8 cellular contexts compared by ENCODE assay signal in genomic region chrX:130173190-130173895, GRCh38. TPM values are rescaled to one million over a fixed set of nuclear protein-coding genes. Genes with fewer than 3 reads are reported as not detected.
A peak's percentile ranks its signal among the peaks of the same experiment; 100 is the strongest.
DNase-seq lines count a peak whose midpoint lies in the region; ATAC-seq and TF ChIP-seq lines count a peak whose summit lies in the region.

No MANE protein-coding gene starts in this region.

- no peaks in the 10 kb centered on the region for H3K36me3 Mint-ChIP-seq in natural killer cell

- peak overlapping the region; percentile 90 to 95 for H3K27ac Mint-ChIP-seq in natural killer cell

- peak overlapping the region; percentile 43 for H3K27ac ChIP-seq in effector memory CD4-positive, alpha-beta T cell (ENCODE audit: insufficient read depth, low read length, poor library complexity, severe bottlenecking)

- no peaks in the 10 kb centered on the region for H3K9me3 ChIP-seq in effector memory CD4-positive, alpha-beta T cell (ENCODE audit: control insufficient read depth, low read length)

- DNase-seq in Right ventricle myocardium inferior (ENCODE audit: missing footprints) = no peak
- no peak for DNase-seq in cardiac septum (ENCODE audit: low spot score)
- DNase-seq in SW480 (ENCODE audit: low spot score) = peak; percentile 16
- no peak for DNase-seq in effector memory CD4-positive, alpha-beta T cell
- DNase-seq in natural killer cell = peak; percentile 22
- DNase-seq in NCI-H524 (lab: John Stamatoyannopoulos, UW) = no peak
- no peak for DNase-seq in NCI-H2029 (lab: John Stamatoyannopoulos, UW)

- no peaks in the 10 kb centered on the region for H3K9me3 Mint-ChIP-seq in natural killer cell

- peak; percentile 67 for ATAC-seq in Right ventricle myocardium inferior
- peak; percentile 40 for ATAC-seq in HG03095 (IDR thresholded peaks at IDR 0.05; ENCODE audit: unreplicated experiment)
- ATAC-seq in natural killer cell = peak; percentile 37 to 52 (median 38)

- H3K36me3 ChIP-seq in effector memory CD4-positive, alpha-beta T cell (ENCODE audit: control insufficient read depth, insufficient read depth, low read length) = no peaks in the 10 kb centered on the region

- peak overlapping the region; percentile 56 for H3K4me3 ChIP-seq in effector memory CD4-positive, alpha-beta T cell (ENCODE audit: insufficient read depth, low read depth, low read length, poor library complexity, severe bottlenecking)

- no peaks in the 10 kb centered on the region for H3K27me3 Mint-ChIP-seq in natural killer cell (ENCODE audit: low read depth in 2 of 2)

- H3K27me3 ChIP-seq in effector memory CD4-positive, alpha-beta T cell (replicated peaks; ENCODE audit: control insufficient read depth, insufficient read depth, low read length, poor library complexity, severe bottlenecking) = no peaks in the 10 kb centered on the region

- TF ChIP-seq CTCF in natural killer cell (IDR thresholded peaks at IDR 0.05) = no peak

- H3K4me1 ChIP-seq in effector memory CD4-positive, alpha-beta T cell (ENCODE audit: control insufficient read depth, insufficient read depth, low read length, poor library complexity, severe bottlenecking) = peaks cover 9% of the 10 kb centered on the region

- peaks cover 33 to 47% of the 10 kb centered on the region in 2 donors for H3K4me1 Mint-ChIP-seq in natural killer cell

- intact Hi-C loops in Right ventricle myocardium inferior (cut with DNase I) = no loop called here
- intact Hi-C loops in cardiac septum (cut with DNase I) = loop anchor here (5.0 to 10.0 kb wide), 2 partner anchors 51 to 269 kb away; partner anchors contain the start of gene UTP14A
- intact Hi-C loops in natural killer cell (cut with micrococcal nuclease) = loop anchor here (5.0 kb wide), 1 partner anchor 91 kb away; no protein-coding TSS in a partner anchor

- peak overlapping the region; percentile 88 for H3K4me3 Mint-ChIP-seq in natural killer cell

RNA-seq across cellular contexts. Expression of gene RAB33A, which starts 1.6 kb away (rescaled TPM):
- total RNA-seq in Right ventricle myocardium inferior (0.32 TPM), cardiac septum (1.2 TPM), natural killer cell (1 to 10 TPM; 3.2 to 4.4 (median 4.4) TPM)

RNA-seq across cellular contexts. Expression of gene AIFM1, which starts 7.7 kb away (rescaled TPM):
- 132 TPM for total RNA-seq in Right ventricle myocardium inferior
- total RNA-seq in cardiac septum = 97.3 TPM
- 10 to 100 TPM; 16.2 to 21.1 (median 17.0) TPM for total RNA-seq in natural killer cell

Comparison
In these comparisons a context has a peak if more than half of its experiments do, and no peak if none do; other contexts are left out.
1. DNase-seq: peak in SW480 (single experiment) and natural killer cell (single experiment); none in Right ventricle myocardium inferior (single experiment), cardiac septum (single experiment), effector memory CD4-positive, alpha-beta T cell (0 of 3), NCI-H524 (0 of 2) and NCI-H2029 (single experiment).
2. Peak in every context shown above with its lines, with median percentiles within 50 percentile points of each other: ATAC-seq.